19 cellular contexts compared by ENCODE assay signal in genomic region chr17:8618825-8619224, GRCh38.
"Had no signal": no experiment of that assay in that cellular context is flagged by ENCODE, and none has a peak within 500 bp of the region (broad histone marks: within the 10 kb centered on the region; RNA-seq: fewer than 3 reads in every experiment).

No MANE protein-coding gene starts in this region.

- H3K4me1 ChIP-seq: foreskin keratinocyte, psoas muscle, right lobe of liver, suprapubic skin, transverse colon had no signal

- H3K4me3 ChIP-seq: heart left ventricle, psoas muscle, right lobe of liver, suprapubic skin, transverse colon had no signal

- H3K9me3 ChIP-seq: neutrophil, psoas muscle, right lobe of liver, suprapubic skin, transverse colon had no signal

- FAIRE-seq: colon, islet of Langerhans had no signal

- DNase-seq: dermis blood vessel endothelial cell; foreskin keratinocyte; heart left ventricle; hippocampal formation; kidney glomerular epithelial cell; mesendoderm; naive thymus-derived CD4-positive, alpha-beta T cell; psoas muscle; retina; right lobe of liver; stimulated activated CD4-positive, alpha-beta T cell treated with anti-CD3 and anti-CD28 coated beads, Interleukin-4, amount 100 ng/mL, for 1 hour; stimulated activated CD8-positive, alpha-beta memory T cell treated with anti-CD3 and anti-CD28 coated beads, Interleukin-4, amount 100 ng/mL, for 48 hours; stimulated activated naive CD8-positive, alpha-beta T cell treated with anti-CD3 and anti-CD28 coated beads, Interleukin-15, Interleukin-2, amounts not matched to agents 100 U/mL and 50 U/mL, for 24 hours; transverse colon had no signal

- ATAC-seq: foreskin keratinocyte; heart left ventricle; naive thymus-derived CD4-positive, alpha-beta T cell; psoas muscle; right lobe of liver; stimulated activated effector memory CD8-positive, alpha-beta T cell treated with anti-CD3 and anti-CD28 coated beads, Interleukin-12 subunit alpha, Interleukin-12 subunit beta, amount 100 ng/mL, for 72 hours; stimulated activated naive CD8-positive, alpha-beta T cell treated with anti-CD3 and anti-CD28 coated beads, Interleukin-15, Interleukin-2, amounts not matched to agents 100 U/mL and 50 U/mL, for 24 hours had no signal

- H3K27ac ChIP-seq: foreskin keratinocyte, heart left ventricle, neutrophil, psoas muscle, right lobe of liver, suprapubic skin, transverse colon had no signal

- H3K27me3 ChIP-seq: foreskin keratinocyte, heart left ventricle, right lobe of liver, suprapubic skin, transverse colon had no signal

- H3K36me3 ChIP-seq: neutrophil, right lobe of liver, transverse colon had no signal
